Comparison of ENCODE assay signal across 31 cellular contexts in genomic region chr11:112212290-112212689, GRCh38. TPM values are rescaled to one million over a fixed set of nuclear protein-coding genes. Genes with fewer than 3 reads are reported as not detected.
"Had no signal": no experiment of that assay in that cellular context is flagged by ENCODE, and none has a peak within 500 bp of the region (broad histone marks: within the 10 kb centered on the region; RNA-seq: fewer than 3 reads in every experiment).

No MANE protein-coding gene starts in this region.

- FAIRE-seq: endothelial cell of umbilical vein had no signal

- H3K9me3 ChIP-seq: esophagus squamous epithelium, gastrocnemius medialis, neutrophil, ovary, uterus had no signal

- ATAC-seq: gastrocnemius medialis; sciatic nerve; stimulated activated memory B cell treated with anti-CD40 and anti-IgM and Interleukin-4, amounts not matched to agents 10 μg/mL and 1 μg/mL and 100 μg/mL, for 72 hours; T-helper 17 cell had no signal

- H3K27ac ChIP-seq: esophagus squamous epithelium, gastrocnemius medialis, neutrophil, ovary, skin epidermis, uterus, WERI-Rb-1 had no signal

- H3K36me3 ChIP-seq: esophagus squamous epithelium, gastrocnemius medialis, neutrophil, ovary, uterus, WERI-Rb-1 had no signal

- H3K4me1 ChIP-seq: gastrocnemius medialis, uterus had no signal

- H3K4me3 ChIP-seq: esophagus squamous epithelium, gastrocnemius medialis, ovary, skin epidermis, uterus had no signal

- DNase-seq: activated CD4-positive, alpha-beta T cell treated with anti-CD3 and anti-CD28 coated beads, Interleukin-2, amount 50 U/mL, for 48 hours; activated CD8-positive, alpha-beta memory T cell treated with anti-CD3 and anti-CD28 coated beads for 24 hours; activated gamma-delta T cell; activated naive CD4-positive, alpha-beta T cell treated with anti-CD3 and anti-CD28 coated beads, Interleukin-2, amount 10 ng/mL, durations not matched to agents 7 days and 5 days; amygdala; cortex of kidney; esophagus squamous epithelium; gastrocnemius medialis; glutamatergic neuron; islet precursor cell; left cardiac atrium; left ventricle myocardium superior; naive B cell; nephron progenitor cell; ovary; stimulated activated CD4-positive, alpha-beta T cell treated with anti-CD3 and anti-CD28 coated beads, Interleukin-12 subunit alpha, Interleukin-12 subunit beta, amount 100 ng/mL, for 4 hours; stimulated activated CD8-positive, alpha-beta memory T cell treated with anti-CD3 and anti-CD28 coated beads, Interleukin-4, amount 100 ng/mL, for 48 hours; substantia nigra; T-helper 17 cell; T1000; uterus; WERI-Rb-1 had no signal

- H3K27me3 ChIP-seq: esophagus squamous epithelium, gastrocnemius medialis, neutrophil, ovary, uterus had no signal

RNA-seq across cellular contexts. Expression of gene TEX12, which starts 45.1 kb away (rescaled TPM):
- total RNA-seq: left cardiac atrium, left ventricle myocardium superior, progenitor cell of endocrine pancreas, renal cortical epithelial cell had no signal
- polyA plus RNA-seq: endothelial cell of umbilical vein had no signal

RNA-seq across cellular contexts. Expression of gene PLET1, which starts 48.4 kb away (rescaled TPM):
- total RNA-seq: cerebellum, endothelial cell of umbilical vein, esophagus squamous epithelium, gastrocnemius medialis, left cardiac atrium, left ventricle myocardium superior, mesothelial cell of epicardium, ovary, progenitor cell of endocrine pancreas, renal cortical epithelial cell, sciatic nerve, T-helper 17 cell, uterus had no signal
- polyA plus RNA-seq: endothelial cell of umbilical vein, ovary had no signal
